ENCODE assay signal across 9 cellular contexts in genomic region chr11:2385156-2386151, GRCh38. TPM values are rescaled to one million over a fixed set of nuclear protein-coding genes. Genes with fewer than 3 reads are reported as not detected.
DNase-seq lines count a peak whose midpoint lies in the region; ATAC-seq and TF ChIP-seq lines count a peak whose summit lies in the region.
"Had no signal": no experiment of that assay in that cellular context is flagged by ENCODE, and none has a peak within 500 bp of the region (broad histone marks: within the 10 kb centered on the region; RNA-seq: fewer than 3 reads in every experiment).

No MANE protein-coding gene starts in this region.

- H3K27me3 ChIP-seq in DOHH2 (ENCODE audit: control insufficient read depth, low read length) (no peaks in the 10 kb centered on the region), GM23338 (ENCODE audit: insufficient read depth) (no peaks in the 10 kb centered on the region)
- H3K27me3 ChIP-seq in naive thymus-derived CD4-positive, alpha-beta T cell (ENCODE audit: control insufficient read depth in 2 of 2, insufficient read depth in 2 of 2, low read length in 2 of 2), result no peaks in the 10 kb centered on the region

- H3K9me2 ChIP-seq in DOHH2 (replicated peaks; ENCODE audit: control insufficient read depth, low read length) (no peaks in the 10 kb centered on the region), GM23338 (ENCODE audit: insufficient read depth) (no peaks in the 10 kb centered on the region)

- H3K4me1 Mint-ChIP-seq in naive thymus-derived CD4-positive, alpha-beta T cell, result peaks cover 30 to 84% (median 50%) of the 10 kb centered on the region in 7 donors
- peaks cover 31% of the 10 kb centered on the region for H3K4me1 Mint-ChIP-seq in GM23338

- intact Hi-C loops in naive thymus-derived CD4-positive, alpha-beta T cell (cut with micrococcal nuclease), result no loop called here

- TF ChIP-seq CTCF in DOHH2 (IDR thresholded peaks at IDR 0.05; ENCODE audit: low read depth, low read length, poor library complexity, severe bottlenecking), result no peak
- no peak for TF ChIP-seq CTCF in RWPE1 (conservative IDR thresholded peaks at IDR 0.05; ENCODE audit: low read depth)
- TF ChIP-seq CTCF in GM23338 (conservative IDR thresholded peaks at IDR 0.05; ENCODE audit: low read depth in 2 of 2), result no peak

- H3K27me3 Mint-ChIP-seq in naive thymus-derived CD4-positive, alpha-beta T cell, result no peaks in the 10 kb centered on the region
- H3K27me3 Mint-ChIP-seq in GM23338 (ENCODE audit: insufficient read depth, low read depth, poor library complexity), result peaks cover 7% of the 10 kb centered on the region

- H3K27ac ChIP-seq in DOHH2 (ENCODE audit: low read depth, low read length), result peak overlapping the region; percentile 100
- peak overlapping the region; percentile 99 for H3K27ac ChIP-seq in RWPE1
- H3K27ac ChIP-seq in naive thymus-derived CD4-positive, alpha-beta T cell (ENCODE audit: low read depth, low read length), result no peak overlapping the region
- H3K27ac ChIP-seq in GM23338 (ENCODE audit: low read depth), result no peak overlapping the region
- H3K27ac ChIP-seq: parathyroid adenoma had no signal

- in situ Hi-C loops in KBM-7 (cut with MboI; ENCODE audit: low pct_unique_long_range_greater_than_20kb, low sequenced_read_pairs), result no loop called here

- ATAC-seq in GM19463 (IDR thresholded peaks at IDR 0.05; ENCODE audit: unreplicated experiment), result peak; percentile 34
- no peak for ATAC-seq in naive thymus-derived CD4-positive, alpha-beta T cell
- no peak for ATAC-seq in GM23338

- no peak for DNase-seq in RWPE1 (ENCODE audit: low spot score)
- DNase-seq in naive thymus-derived CD4-positive, alpha-beta T cell, result no peak
- DNase-seq in activated gamma-delta T cell treated with Interleukin-2 at 50 U/mL for 16 hours, result no peak
- no peak for DNase-seq in GM23338 (ENCODE audit: low spot score)
- DNase-seq in T-helper 9 cell, result no peak
- DNase-seq in KBM-7, result no peak

- peaks cover 93% of the 10 kb centered on the region for H3K79me2 ChIP-seq in DOHH2 (ENCODE audit: control insufficient read depth, low read length)
- H3K79me2 ChIP-seq in GM23338 (replicated peaks; ENCODE audit: insufficient read depth), result peaks cover 89% of the 10 kb centered on the region

- H3K9me3 ChIP-seq in DOHH2 (ENCODE audit: control insufficient read depth, insufficient read depth, low read length), result no peaks in the 10 kb centered on the region
- no peaks in the 10 kb centered on the region for H3K9me3 ChIP-seq in naive thymus-derived CD4-positive, alpha-beta T cell (ENCODE audit: control insufficient read depth in 2 of 3, low read length in 3 of 3)

- POLR2A ChIA-PET in RWPE1 (lab: Yijun Ruan, JAX; ENCODE audit: low non-redundant PET), result interaction anchor here (1.9 kb wide), 1 partner anchor 8 kb away, joined by 8 read pairs; the partner anchor contains the start of gene CD81
- POLR2A ChIA-PET in naive thymus-derived CD4-positive, alpha-beta T cell (lab: Charles Lee), result interaction anchor here (1.1 to 1.7 kb wide), 3 partner anchors 10 to 508 kb away, joined by 3 to 10 read pairs (median 3); partner anchors contain the start of gene TSSC4

- H2AFZ ChIP-seq in GM23338, result no peak overlapping the region
- H2AFZ ChIP-seq: parathyroid adenoma had no signal

- H3K9me3 Mint-ChIP-seq in naive thymus-derived CD4-positive, alpha-beta T cell, result no peaks in the 10 kb centered on the region
- H3K9me3 Mint-ChIP-seq in GM23338, result no peaks in the 10 kb centered on the region

- peaks cover 0 to 3% (median 0%) of the 10 kb centered on the region in 5 donors for H3K36me3 Mint-ChIP-seq in naive thymus-derived CD4-positive, alpha-beta T cell
- no peaks in the 10 kb centered on the region; the same call in 2 of the 3 replicates for H3K36me3 Mint-ChIP-seq in GM23338 (ENCODE audit: low read depth)

- peaks cover 87% of the 10 kb centered on the region for H3K36me3 ChIP-seq in DOHH2 (ENCODE audit: control insufficient read depth, low read length)
- H3K36me3 ChIP-seq in naive thymus-derived CD4-positive, alpha-beta T cell (ENCODE audit: control insufficient read depth in 2 of 3, insufficient read depth in 3 of 3, low read length in 3 of 3), result peaks cover 0 to 26% (median 3%) of the 10 kb centered on the region in 3 experiments
- no peaks in the 10 kb centered on the region for H3K36me3 ChIP-seq in GM23338 (ENCODE audit: insufficient read depth)

- peak overlapping the region in 8 of 9 donors; percentile 30 to 78 (median 48) for H3K27ac Mint-ChIP-seq in naive thymus-derived CD4-positive, alpha-beta T cell
- H3K27ac Mint-ChIP-seq in GM23338, result no peak overlapping the region

- H3K4me1 ChIP-seq in DOHH2 (ENCODE audit: control insufficient read depth, low read length) (peaks cover 97% of the 10 kb centered on the region), GM23338 (ENCODE audit: insufficient read depth) (peaks cover 5% of the 10 kb centered on the region; the same call in 1 of the 2 replicates)
- peaks cover 27 to 57% of the 10 kb centered on the region in 2 donors for H3K4me1 ChIP-seq in naive thymus-derived CD4-positive, alpha-beta T cell (ENCODE audit: control insufficient read depth in 2 of 2, insufficient read depth in 2 of 2, low read length in 2 of 2)

- CTCF ChIA-PET in RWPE1 (lab: Yijun Ruan, JAX), result interaction anchor here (0.5 to 1.4 kb wide), 2 partner anchors 14 to 92 kb away, joined by 3 to 6 read pairs; no protein-coding TSS in a partner anchor
- CTCF ChIA-PET in naive thymus-derived CD4-positive, alpha-beta T cell (lab: Charles Lee), result interaction anchor here (1.0 to 2.0 kb wide), 2 partner anchors 10 to 80 kb away, joined by 4 to 8 read pairs; no protein-coding TSS in a partner anchor

- H3F3A ChIP-seq in DOHH2 (ENCODE audit: control insufficient read depth, insufficient read depth) (peaks cover 60% of the 10 kb centered on the region), GM23338 (replicated peaks; ENCODE audit: low read depth) (no peaks in the 10 kb centered on the region)

- H4K20me1 ChIP-seq in DOHH2 (ENCODE audit: control insufficient read depth, insufficient read depth, low read depth, low read length), result peaks cover 29% of the 10 kb centered on the region
- peaks cover 32% of the 10 kb centered on the region for H4K20me1 ChIP-seq in GM23338 (replicated peaks; ENCODE audit: insufficient read depth)

- H3K4me2 ChIP-seq in DOHH2 (ENCODE audit: low read length) (peak overlapping the region; percentile 89), GM23338 (no peak overlapping the region)

- H3K4me3 Mint-ChIP-seq in naive thymus-derived CD4-positive, alpha-beta T cell, result peak overlapping the region in 9 of 10 donors; percentile 2 to 51 (median 33)
- no peak overlapping the region for H3K4me3 Mint-ChIP-seq in GM23338

- H3K4me3 ChIP-seq in DOHH2 (ENCODE audit: low read length) (peak overlapping the region; percentile 87), GM23338 (no peak overlapping the region)
- peak overlapping the region; percentile 30 for H3K4me3 ChIP-seq in naive thymus-derived CD4-positive, alpha-beta T cell (ENCODE audit: low read length)

TF ChIP-seq in GM23338, 12 proteins besides CTCF, POLR2A, EP300 and RAD21:
- no peak for TF ChIP-seq CREB1 (CRISPR knock-in tag; IDR thresholded peaks at IDR 0.05; ENCODE audit: low read depth)
- TF ChIP-seq ZNF331 (CRISPR knock-in tag; IDR thresholded peaks at IDR 0.05; ENCODE audit: low read depth), result no peak

RNA-seq across cellular contexts. Expression of gene CD81, which starts 8.3 kb away (rescaled TPM):
- total RNA-seq in naive thymus-derived CD4-positive, alpha-beta T cell, result 100 to 1,000 TPM in 4 of 5 experiments, 10 to 100 TPM in 1; 97.5 to 173 (median 138) TPM
- polyA plus RNA-seq in naive thymus-derived CD4-positive, alpha-beta T cell, result 10 to 100 TPM; 19.0 to 39.6 TPM
- 290 and 346 TPM in 2 replicates for total RNA-seq in GM23338 (2014; rRNA removed; shearing (Covaris generic))
- polyA plus RNA-seq in GM23338 (2016; fragmentation: Nextera tagmentation; extraction: Ambion mirVana), result 88.6 and 95.5 TPM in 2 replicates

RNA-seq across cellular contexts. Expression of gene TSSC4, which starts 15.1 kb away (rescaled TPM):
- total RNA-seq in naive thymus-derived CD4-positive, alpha-beta T cell, result 10 to 100 TPM; 43.6 to 55.0 (median 50.9) TPM
- polyA plus RNA-seq in naive thymus-derived CD4-positive, alpha-beta T cell, result 10 to 100 TPM; 51.7 to 83.7 TPM
- total RNA-seq in GM23338 (2014; rRNA removed; shearing (Covaris generic)), result 27.7 and 44.3 TPM in 2 replicates
- polyA plus RNA-seq in GM23338 (2016; fragmentation: Nextera tagmentation; extraction: Ambion mirVana), result 27.5 and 31.3 TPM in 2 replicates

RNA-seq across cellular contexts. Expression of gene TRPM5, which starts 58.9 kb away (rescaled TPM):
- 1 to 10 TPM in 1 of 5 experiments, under 1 TPM in 4; 0.05 to 1.1 (median 0.73) TPM for total RNA-seq in naive thymus-derived CD4-positive, alpha-beta T cell
- under 1 TPM in 1 of 2 donors, not detected in 1; 0.09 TPM for polyA plus RNA-seq in naive thymus-derived CD4-positive, alpha-beta T cell
- total RNA-seq in GM23338 (2014; rRNA removed; shearing (Covaris generic)), result not detected in 2 replicates
- polyA plus RNA-seq in GM23338 (2016; fragmentation: Nextera tagmentation; extraction: Ambion mirVana), result not detected in 2 replicates

RNA-seq across cellular contexts. Expression of gene KCNQ1, which starts 59.4 kb away (rescaled TPM):
- total RNA-seq in naive thymus-derived CD4-positive, alpha-beta T cell, result 10 to 100 TPM; 14.7 to 46.4 (median 41.4) TPM
- polyA plus RNA-seq in naive thymus-derived CD4-positive, alpha-beta T cell, result 10 to 100 TPM; 15.8 to 20.9 TPM
- 0.87 and 1.2 TPM in 2 replicates for total RNA-seq in GM23338 (2014; rRNA removed; shearing (Covaris generic))
- 0.45 and 1.1 TPM in 2 replicates for polyA plus RNA-seq in GM23338 (2016; fragmentation: Nextera tagmentation; extraction: Ambion mirVana)

Comparison
In these comparisons a context has a peak if more than half of its experiments do, and no peak if none do; other contexts are left out.
1. H3K27ac ChIP-seq: peak in DOHH2 (single experiment) and RWPE1 (single experiment); none in naive thymus-derived CD4-positive, alpha-beta T cell (single experiment) and GM23338 (single experiment).